Comparison of ENCODE assay signal across 27 cellular contexts in genomic region chr17:68710976-68711375, GRCh38.
A peak's percentile ranks its signal among the peaks of the same experiment; 100 is the strongest.
DNase-seq lines count a peak whose midpoint lies in the region; TF ChIP-seq lines count a peak whose summit lies in the region.
"Had no signal": no experiment of that assay in that cellular context is flagged by ENCODE, and none has a peak within 500 bp of the region (broad histone marks: within the 10 kb centered on the region; RNA-seq: fewer than 3 reads in every experiment).

No MANE protein-coding gene starts in this region.

- no peaks in the 10 kb centered on the region for H3K27me3 ChIP-seq in adipocyte (replicated peaks; ENCODE audit: control insufficient read depth, insufficient read depth, low read length)
- H3K27me3 ChIP-seq: ovary had no signal

- peak overlapping the region; percentile 69 for H3K27ac Mint-ChIP-seq in mesothelial cell of epicardium
- no peak overlapping the region for H3K27ac Mint-ChIP-seq in type B pancreatic cell
- H3K27ac Mint-ChIP-seq: activated CD4-positive, alpha-beta T cell treated with anti-CD3 and anti-CD28 coated beads, Interleukin-2, amount 10 ng/mL, durations not matched to agents 24 days and 14 days; activated naive CD8-positive, alpha-beta T cell; GM23338; nephron progenitor cell; WTC11 had no signal

- TF ChIP-seq CTCF in mesothelial cell of epicardium (IDR thresholded peaks at IDR 0.05; ENCODE audit: unreplicated experiment) (no peak), type B pancreatic cell (conservative IDR thresholded peaks at IDR 0.05) (no peak)

- no peaks in the 10 kb centered on the region for H3K27me3 Mint-ChIP-seq in mesothelial cell of epicardium (ENCODE audit: low read depth)
- no peaks in the 10 kb centered on the region for H3K27me3 Mint-ChIP-seq in type B pancreatic cell

- H3K36me3 ChIP-seq in adipocyte (ENCODE audit: control insufficient read depth, insufficient read depth, low read length, severe bottlenecking), result no peaks in the 10 kb centered on the region
- H3K36me3 ChIP-seq: lower lobe of right lung, ovary, thoracic aorta had no signal

- DNase-seq in DMS 273 (lab: John Stamatoyannopoulos, UW; ENCODE audit: unreplicated experiment) (peak; percentile 34), DMS 273 treated with DMSO at 0.1 percent for 48 hours (lab: John Stamatoyannopoulos, UW) (no peak), adipocyte (ENCODE audit: low read depth) (no peak), mesothelial cell of epicardium (ENCODE audit: low spot score in 2 of 2, unreplicated experiment in 2 of 2) (no peak), type B pancreatic cell (ENCODE audit: extremely low spot score, unreplicated experiment) (no peak), NCI-H187 (lab: John Stamatoyannopoulos, UW) (no peak), NCI-H345 (lab: John Stamatoyannopoulos, UW) (no peak)
- DNase-seq in stimulated activated CD4-positive, alpha-beta T cell treated with anti-CD3 and anti-CD28 coated beads, Interleukin-1b, Interleukin-23, amount 100 ng/mL, for 48 hours, result no peak
- DNase-seq: activated CD4-positive, alpha-beta T cell treated with anti-CD3 and anti-CD28 coated beads, Interleukin-2, amount 10 ng/mL, durations not matched to agents 24 days and 14 days; activated effector memory CD4-positive, alpha-beta T cell treated with anti-CD3 and anti-CD28 coated beads, Interleukin-2, amount 50 U/mL, for 16 hours; anterior cingulate cortex; DND-41; effector CD8-positive, alpha-beta T cell; kidney glomerular epithelial cell; lower lobe of right lung; MV-4-11; NCI-H1436; NCI-H446 treated with DMSO at 0.1 percent for 48 hours; NCI-H774; nephron progenitor cell; ovary; stimulated activated CD4-positive, alpha-beta T cell treated with anti-CD3 and anti-CD28 coated beads, Interleukin-2, amount 100 ng/mL, for 24 hours; stimulated activated naive CD8-positive, alpha-beta T cell treated with anti-CD3 and anti-CD28 coated beads, Interleukin-15, Interleukin-2, amounts not matched to agents 100 U/mL and 50 U/mL, for 24 hours had no signal

- no peaks in the 10 kb centered on the region for H3K9me3 ChIP-seq in adipocyte (ENCODE audit: control insufficient read depth, low read length)
- H3K9me3 ChIP-seq: lower lobe of right lung, ovary, thoracic aorta had no signal

- H3K9ac ChIP-seq in adipocyte (ENCODE audit: low read length), result peak overlapping the region; percentile 43

- H3K36me3 Mint-ChIP-seq in mesothelial cell of epicardium (no peaks in the 10 kb centered on the region), type B pancreatic cell (no peaks in the 10 kb centered on the region)
- H3K36me3 Mint-ChIP-seq: activated naive CD8-positive, alpha-beta T cell; WTC11 had no signal

- no peaks in the 10 kb centered on the region for H3K9me3 Mint-ChIP-seq in mesothelial cell of epicardium
- no peaks in the 10 kb centered on the region for H3K9me3 Mint-ChIP-seq in type B pancreatic cell
- H3K9me3 Mint-ChIP-seq: activated CD4-positive, alpha-beta T cell treated with anti-CD3 and anti-CD28 coated beads, Interleukin-2, amount 10 ng/mL, durations not matched to agents 24 days and 14 days; GM23338; nephron progenitor cell; WTC11 had no signal

- H3K4me3 Mint-ChIP-seq in mesothelial cell of epicardium (no peak overlapping the region), type B pancreatic cell (peak overlapping the region; percentile 8)
- H3K4me3 Mint-ChIP-seq: activated CD4-positive, alpha-beta T cell treated with anti-CD3 and anti-CD28 coated beads, Interleukin-2, amount 10 ng/mL, durations not matched to agents 24 days and 14 days; activated naive CD8-positive, alpha-beta T cell; GM23338; nephron progenitor cell; WTC11 had no signal

- H3K4me3 ChIP-seq in adipocyte (ENCODE audit: low read length), result peak overlapping the region; percentile 66
- H3K4me3 ChIP-seq: GM23338, lower lobe of right lung, thoracic aorta had no signal

- peaks cover 38% of the 10 kb centered on the region for H3K4me1 ChIP-seq in adipocyte (ENCODE audit: control insufficient read depth, insufficient read depth, low read length)

- H3K4me1 Mint-ChIP-seq in mesothelial cell of epicardium (peaks cover 33% of the 10 kb centered on the region), type B pancreatic cell (ENCODE audit: unreplicated experiment) (peaks cover 24% of the 10 kb centered on the region)
- H3K4me1 Mint-ChIP-seq: activated CD4-positive, alpha-beta T cell treated with anti-CD3 and anti-CD28 coated beads, Interleukin-2, amount 10 ng/mL, durations not matched to agents 24 days and 14 days; nephron progenitor cell had no signal
